In genomic region chr5:90783460-90784333, GRCh38 we compare ENCODE assay signal across 8 cellular contexts.
A peak's percentile ranks its signal among the peaks of the same experiment; 100 is the strongest.
DNase-seq lines count a peak whose midpoint lies in the region; ATAC-seq lines count a peak whose summit lies in the region.

No MANE protein-coding gene starts in this region.

- no peaks in the 10 kb centered on the region for H3K9me3 Mint-ChIP-seq in CD4-positive, CD25-positive, alpha-beta regulatory T cell
- no peaks in the 10 kb centered on the region for H3K9me3 Mint-ChIP-seq in activated CD4-positive, alpha-beta memory T cell treated with anti-CD3 and anti-CD28 coated beads for 36 hours

- CTCF ChIA-PET in activated CD4-positive, alpha-beta memory T cell treated with anti-CD3 and anti-CD28 coated beads for 36 hours (lab: Charles Lee): interaction anchor here (0.7 to 3.5 kb wide), 31 partner anchors 10 to 640 kb away, joined by 3 to 38 read pairs (median 4); partner anchors contain the start of gene CETN3

- H3K36me3 ChIP-seq in CD4-positive, CD25-positive, alpha-beta regulatory T cell (ENCODE audit: control insufficient read depth, insufficient read depth, low read length): no peaks in the 10 kb centered on the region
- H3K36me3 ChIP-seq in effector memory CD4-positive, alpha-beta T cell (ENCODE audit: control insufficient read depth, insufficient read depth, low read length): no peaks in the 10 kb centered on the region

- no peak overlapping the region for H3K27ac Mint-ChIP-seq in CD4-positive, CD25-positive, alpha-beta regulatory T cell
- H3K27ac Mint-ChIP-seq in activated CD4-positive, alpha-beta memory T cell treated with anti-CD3 and anti-CD28 coated beads for 36 hours: no peak overlapping the region

- H3K27me3 Mint-ChIP-seq in CD4-positive, CD25-positive, alpha-beta regulatory T cell: peaks cover 12% of the 10 kb centered on the region
- H3K27me3 Mint-ChIP-seq in activated CD4-positive, alpha-beta memory T cell treated with anti-CD3 and anti-CD28 coated beads for 36 hours: peaks cover 4% of the 10 kb centered on the region

- intact Hi-C loops in activated CD4-positive, alpha-beta memory T cell treated with anti-CD3 and anti-CD28 coated beads for 36 hours (cut with micrococcal nuclease): loop anchor here (1.0 to 10.0 kb wide), 2 partner anchors 74 to 259 kb away; partner anchors contain the start of gene LYSMD3

- POLR2A ChIA-PET in activated CD4-positive, alpha-beta memory T cell treated with anti-CD3 and anti-CD28 coated beads for 36 hours (lab: Charles Lee): no interaction called here

- DNase-seq in CD4-positive, CD25-positive, alpha-beta regulatory T cell: peak; percentile 43 to 61 (median 57)
- DNase-seq in NCI-H774 (lab: John Stamatoyannopoulos, UW) (peak; percentile 26), midbrain (lab: John Stamatoyannopoulos, UW) (peak; percentile 78)
- peak; percentile 70 for DNase-seq in activated CD4-positive, alpha-beta memory T cell treated with anti-CD3 and anti-CD28 coated beads for 36 hours
- DNase-seq in effector memory CD4-positive, alpha-beta T cell: peak; percentile 19 to 52 (median 21)
- DNase-seq in stimulated activated CD8-positive, alpha-beta memory T cell treated with anti-CD3 and anti-CD28 coated beads, Interleukin-4, amount 100 ng/mL, for 48 hours: peak; percentile 83

- H3K4me3 ChIP-seq in CD4-positive, CD25-positive, alpha-beta regulatory T cell (ENCODE audit: low read depth, low read length): no peak overlapping the region
- no peak overlapping the region for H3K4me3 ChIP-seq in effector memory CD4-positive, alpha-beta T cell (ENCODE audit: insufficient read depth, low read depth, low read length, poor library complexity, severe bottlenecking)

- no peaks in the 10 kb centered on the region for H3K36me3 Mint-ChIP-seq in CD4-positive, CD25-positive, alpha-beta regulatory T cell
- H3K36me3 Mint-ChIP-seq in activated CD4-positive, alpha-beta memory T cell treated with anti-CD3 and anti-CD28 coated beads for 36 hours: no peaks in the 10 kb centered on the region

- peaks cover 2% of the 10 kb centered on the region for H3K27me3 ChIP-seq in CD4-positive, CD25-positive, alpha-beta regulatory T cell (ENCODE audit: control insufficient read depth, insufficient read depth, low read length)
- H3K27me3 ChIP-seq in effector memory CD4-positive, alpha-beta T cell (replicated peaks; ENCODE audit: control insufficient read depth, insufficient read depth, low read length, poor library complexity, severe bottlenecking): no peaks in the 10 kb centered on the region

- no peaks in the 10 kb centered on the region for H3K4me1 ChIP-seq in CD4-positive, CD25-positive, alpha-beta regulatory T cell (ENCODE audit: control insufficient read depth, insufficient read depth, low read length, poor library complexity, severe bottlenecking)
- no peaks in the 10 kb centered on the region for H3K4me1 ChIP-seq in effector memory CD4-positive, alpha-beta T cell (ENCODE audit: control insufficient read depth, insufficient read depth, low read length, poor library complexity, severe bottlenecking)

- no peaks in the 10 kb centered on the region for H3K9me3 ChIP-seq in CD4-positive, CD25-positive, alpha-beta regulatory T cell (ENCODE audit: control insufficient read depth in 2 of 2, low read length in 2 of 2)
- H3K9me3 ChIP-seq in effector memory CD4-positive, alpha-beta T cell (ENCODE audit: control insufficient read depth, low read length): no peaks in the 10 kb centered on the region

- H3K27ac ChIP-seq in CD4-positive, CD25-positive, alpha-beta regulatory T cell (ENCODE audit: insufficient read depth, low read length, poor library complexity, severe bottlenecking): no peak overlapping the region
- no peak overlapping the region for H3K27ac ChIP-seq in effector memory CD4-positive, alpha-beta T cell (ENCODE audit: insufficient read depth, low read length, poor library complexity, severe bottlenecking)

- H3K4me1 Mint-ChIP-seq in CD4-positive, CD25-positive, alpha-beta regulatory T cell: no peaks in the 10 kb centered on the region
- H3K4me1 Mint-ChIP-seq in activated CD4-positive, alpha-beta memory T cell treated with anti-CD3 and anti-CD28 coated beads for 36 hours (ENCODE audit: low read depth): no peaks in the 10 kb centered on the region

- ATAC-seq in CD4-positive, CD25-positive, alpha-beta regulatory T cell (ENCODE audit: low read depth in 2 of 2): peak; percentile 45 to 79
- ATAC-seq in GM19351 (IDR thresholded peaks at IDR 0.05; ENCODE audit: unreplicated experiment) (peak; percentile 95), HG03439 (IDR thresholded peaks at IDR 0.05; ENCODE audit: unreplicated experiment) (peak; percentile 82)

- H3K4me3 Mint-ChIP-seq in CD4-positive, CD25-positive, alpha-beta regulatory T cell: no peak overlapping the region
- no peak overlapping the region for H3K4me3 Mint-ChIP-seq in activated CD4-positive, alpha-beta memory T cell treated with anti-CD3 and anti-CD28 coated beads for 36 hours

Comparison
In these comparisons a context has a peak if more than half of its experiments do, and no peak if none do; other contexts are left out.
1. DNase-seq: peak in every context shown above with its lines; median percentile 83 in stimulated activated CD8-positive, alpha-beta memory T cell treated with anti-CD3 and anti-CD28 coated beads, Interleukin-4, amount 100 ng/mL, for 48 hours; 78 in midbrain; 70 in activated CD4-positive, alpha-beta memory T cell treated with anti-CD3 and anti-CD28 coated beads for 36 hours; 57 in CD4-positive, CD25-positive, alpha-beta regulatory T cell; 26 in NCI-H774; 21 in effector memory CD4-positive, alpha-beta T cell.